In the genomic region with DNA sequence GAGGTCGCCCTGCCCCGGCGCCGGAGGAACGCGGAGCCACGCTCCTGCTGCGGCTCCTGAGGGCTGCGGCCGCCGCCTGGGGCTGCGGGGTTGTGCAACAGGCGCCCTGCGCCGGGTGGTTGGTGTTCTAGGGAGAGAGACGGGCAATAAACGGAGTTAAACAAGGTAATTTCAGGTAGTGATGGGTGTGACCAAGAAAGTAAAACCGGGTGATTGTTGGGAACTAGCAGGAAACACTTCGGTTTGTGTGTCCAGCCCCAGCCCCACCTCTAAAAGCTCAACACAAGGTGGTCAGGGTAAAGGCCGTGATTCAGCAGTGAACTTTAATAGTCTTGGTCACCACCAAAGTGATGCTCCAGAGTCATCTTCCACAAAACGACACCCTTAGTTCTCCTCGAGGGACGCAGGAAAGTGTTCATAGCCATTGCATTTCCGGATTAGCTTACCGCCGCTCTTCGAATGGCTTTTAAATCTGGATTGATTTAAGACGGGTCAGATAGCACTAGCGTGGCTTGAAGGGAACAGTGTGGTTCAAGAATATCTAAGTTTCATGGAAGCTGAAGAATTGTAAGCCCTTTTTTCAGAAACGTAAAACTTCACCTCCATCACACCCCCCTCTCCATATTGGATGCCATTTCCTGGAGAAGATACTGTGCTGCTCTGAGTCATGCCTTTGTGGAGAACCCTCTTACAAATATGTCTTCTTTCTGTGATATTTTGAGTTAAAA, we compare ENCODE assay signal across 8 cellular contexts. TPM values are rescaled to one million over a fixed set of nuclear protein-coding genes. Genes with fewer than 3 reads are reported as not detected.
DNase-seq lines count a peak whose midpoint lies in the region; ATAC-seq and TF ChIP-seq lines count a peak whose summit lies in the region.

No MANE protein-coding gene starts in this region.

- H3K9ac ChIP-seq in DND-41 (ENCODE audit: low read depth, low read length) (peak overlapping the region; percentile 89), HUES6 (ENCODE audit: low read length) (peak overlapping the region; percentile 100), subcutaneous abdominal adipose tissue (ENCODE audit: low read length in 5 of 5) (peak overlapping the region; percentile 57 to 97 (median 89))

- peak; percentile 39 for ATAC-seq in DND-41 (ENCODE audit: insufficient read depth, low read depth)
- ATAC-seq in left lung, result peak; percentile 59
- no peak for ATAC-seq in HG03196 (IDR thresholded peaks at IDR 0.05; ENCODE audit: unreplicated experiment)

- peak overlapping the region; percentile 90 for H3K27ac ChIP-seq in DND-41 (ENCODE audit: low read length)
- peak overlapping the region; percentile 95 for H3K27ac ChIP-seq in HUES6 (ENCODE audit: low read depth, low read length)
- peak overlapping the region; percentile 91 to 94 for H3K27ac ChIP-seq in left lung
- peak overlapping the region; percentile 94 for H3K27ac ChIP-seq in subcutaneous abdominal adipose tissue (ENCODE audit: low read depth, low read length)

- H3K36me3 ChIP-seq in DND-41 (ENCODE audit: insufficient read depth, low read length) (peaks cover 30% of the 10 kb centered on the region), HUES6 (ENCODE audit: control insufficient read depth, insufficient read depth, low read length) (peaks cover 18% of the 10 kb centered on the region), left lung (peaks cover 0 to 10% of the 10 kb centered on the region in 2 donors), subcutaneous abdominal adipose tissue (ENCODE audit: control insufficient read depth in 5 of 5, insufficient read depth in 5 of 5, low read length in 5 of 5) (peaks cover 0 to 3% (median 0%) of the 10 kb centered on the region in 5 donors)

- H3K4me1 ChIP-seq in DND-41 (ENCODE audit: insufficient read depth, low read length) (peaks cover 30% of the 10 kb centered on the region), HUES6 (ENCODE audit: control insufficient read depth, insufficient read depth, low read length) (peaks cover 11% of the 10 kb centered on the region), left lung (peaks cover 15 to 52% of the 10 kb centered on the region in 2 donors), subcutaneous abdominal adipose tissue (ENCODE audit: control insufficient read depth in 5 of 5, insufficient read depth in 5 of 5, low read length in 5 of 5) (peaks cover 5 to 26% (median 25%) of the 10 kb centered on the region in 5 donors)

- peak overlapping the region; percentile 88 for H2AFZ ChIP-seq in DND-41 (ENCODE audit: low read depth, low read length)

- H3K27me3 ChIP-seq in DND-41 (ENCODE audit: insufficient read depth, low read length, poor library complexity) (no peaks in the 10 kb centered on the region), HUES6 (ENCODE audit: control insufficient read depth, insufficient read depth, low read length) (no peaks in the 10 kb centered on the region), left lung (no peaks in the 10 kb centered on the region), subcutaneous abdominal adipose tissue (ENCODE audit: control insufficient read depth in 5 of 5, insufficient read depth in 4 of 5, low read length in 5 of 5) (no peaks in the 10 kb centered on the region)

- H4K20me1 ChIP-seq in DND-41 (ENCODE audit: insufficient read depth, low read length), result peaks cover 8% of the 10 kb centered on the region; the same call in 1 of the 2 replicates

- DNase-seq in DND-41 (peak; percentile 33), GM20000 (ENCODE audit: low spot score) (peak; percentile 27), SIG-M5 (lab: John Stamatoyannopoulos, UW) (peak; percentile 18), cerebellum (ENCODE audit: low spot score) (peak; percentile 7), left lung (no peak)

- H3K79me2 ChIP-seq in DND-41 (ENCODE audit: insufficient read depth, low read length), result peaks cover 56% of the 10 kb centered on the region

- no peaks in the 10 kb centered on the region for H3K9me3 ChIP-seq in DND-41 (ENCODE audit: insufficient read depth, low read length, severe bottlenecking)
- H3K9me3 ChIP-seq in HUES6 (ENCODE audit: control insufficient read depth, insufficient read depth, low read depth, low read length), result no peaks in the 10 kb centered on the region
- no peaks in the 10 kb centered on the region for H3K9me3 ChIP-seq in left lung
- no peaks in the 10 kb centered on the region for H3K9me3 ChIP-seq in subcutaneous abdominal adipose tissue (ENCODE audit: control insufficient read depth in 5 of 5, low read length in 5 of 5)

- intact Hi-C loops in left lung (cut with DNase I), result loop anchor here in 1 of 2 donors (10.0 kb wide), 1 partner anchor 136 kb away; a partner anchor contains a TSS

- TF ChIP-seq CTCF in DND-41 (IDR thresholded peaks at IDR 0.05; ENCODE audit: borderline replicate concordance, extremely low read depth, low read length, poor library complexity, severe bottlenecking), result peak; percentile 9
- no peak for TF ChIP-seq CTCF in GM20000 (IDR thresholded peaks at IDR 0.05; ENCODE audit: extremely low read depth, missing control alignments)
- TF ChIP-seq CTCF in left lung (IDR thresholded peaks at IDR 0.05), result no peak

- H3K4me2 ChIP-seq in DND-41 (ENCODE audit: insufficient read depth, low read length), result peak overlapping the region; percentile 75

- H3K4me3 ChIP-seq in DND-41 (ENCODE audit: low read depth in 1 of 2, low read length in 2 of 2) (peak overlapping the region; percentile 80 to 82), HUES6 (ENCODE audit: low read depth, low read length) (peak overlapping the region; percentile 97), left lung (peak overlapping the region; percentile 61 to 69), subcutaneous abdominal adipose tissue (ENCODE audit: low read depth in 1 of 5, low read length in 5 of 5) (peak overlapping the region; percentile 80 to 99 (median 98))

RNA-seq across cellular contexts. Expression of a gene that starts 0.7 kb away (rescaled TPM):
- 20.5 TPM for total RNA-seq in cerebellum
- total RNA-seq in left lung, result 10 to 100 TPM; 88.1 to 94.6 TPM

RNA-seq across cellular contexts. Expression of a gene that starts 24.4 kb away (rescaled TPM):
- total RNA-seq in cerebellum, result 0.09 TPM
- total RNA-seq in left lung, result not detected

Comparison
In these comparisons a context has a peak if more than half of its experiments do, and no peak if none do; other contexts are left out.
1. DNase-seq: peak in DND-41 (single experiment), GM20000 (single experiment), SIG-M5 (single experiment) and cerebellum (single experiment); none in left lung (0 of 2).
2. Peak in every context shown above with its lines, with median percentiles within 50 percentile points of each other: H3K27ac ChIP-seq, H3K4me3 ChIP-seq and H3K9ac ChIP-seq.